Comparison of ENCODE assay signal across 10 cellular contexts in the genomic region with DNA sequence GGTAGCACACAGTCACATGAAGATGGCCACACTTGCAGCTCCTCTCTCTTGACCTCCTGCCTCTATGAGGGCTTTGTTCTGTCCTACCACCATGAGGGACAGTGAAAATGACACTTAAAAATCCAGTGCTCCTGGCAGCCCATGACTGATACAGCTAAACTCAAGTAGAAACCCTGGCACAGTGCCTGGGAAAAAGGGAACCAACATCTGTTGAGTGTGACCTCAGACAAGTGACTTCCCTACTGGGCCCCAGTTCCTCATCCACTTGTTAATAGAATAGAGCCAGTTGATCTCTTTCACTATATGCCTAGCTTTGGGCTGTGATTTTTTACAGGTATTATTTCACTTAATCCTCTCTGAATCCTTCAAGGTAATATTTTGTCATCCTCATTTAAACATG. TPM values are rescaled to one million over a fixed set of nuclear protein-coding genes. Genes with fewer than 3 reads are reported as not detected.
A peak's percentile ranks its signal among the peaks of the same experiment; 100 is the strongest.
DNase-seq lines count a peak whose midpoint lies in the region; ATAC-seq, FAIRE-seq and TF ChIP-seq lines count a peak whose summit lies in the region.
"Had no signal": no experiment of that assay in that cellular context is flagged by ENCODE, and none has a peak within 500 bp of the region (broad histone marks: within the 10 kb centered on the region; RNA-seq: fewer than 3 reads in every experiment).

No MANE protein-coding gene starts in this region.

- H3K36me3 ChIP-seq in esophagus squamous epithelium (no peaks in the 10 kb centered on the region), Caco-2 (ENCODE audit: control insufficient read depth, insufficient read depth, low read length) (no peaks in the 10 kb centered on the region)

- no peaks in the 10 kb centered on the region for H3K36me3 Mint-ChIP-seq in Caco-2 (ENCODE audit: insufficient read depth, unreplicated experiment)

- H3K4me1 ChIP-seq in esophagus squamous epithelium (no peaks in the 10 kb centered on the region), Caco-2 (no peaks in the 10 kb centered on the region)

- no peak for TF ChIP-seq CTCF in esophagus squamous epithelium (IDR thresholded peaks at IDR 0.05)
- no peak for TF ChIP-seq CTCF in Caco-2 (IDR thresholded peaks at IDR 0.05; ENCODE audit: insufficient read depth in 1 of 2, low read depth in 1 of 2, low read length in 1 of 2, severe bottlenecking in 1 of 2, unreplicated experiment in 1 of 2)

- no peaks in the 10 kb centered on the region for H3K27me3 ChIP-seq in esophagus squamous epithelium
- H3K27me3 ChIP-seq in Caco-2 (replicated peaks; ENCODE audit: control insufficient read depth, insufficient read depth, low read length), result no peaks in the 10 kb centered on the region; the same call in 1 of the 2 replicates

- POLR2A ChIA-PET in Caco-2 (lab: Charles Lee), result no interaction called here

- BruUV-seq in Caco-2 (replicated peaks; lab: Mats Ljungman, UMichigan), result no TSS peak

- H3K27me3 Mint-ChIP-seq in Caco-2 (ENCODE audit: insufficient read depth, unreplicated experiment), result no peaks in the 10 kb centered on the region

- no peak for TF ChIP-seq POLR2A in esophagus squamous epithelium (IDR thresholded peaks at IDR 0.05)

- H3K4me3 ChIP-seq in esophagus squamous epithelium, result no peak overlapping the region
- no peak overlapping the region for H3K4me3 ChIP-seq in Caco-2 (ENCODE audit: low read depth, low read length)

- ATAC-seq in sciatic nerve, result peak; percentile 71
- ATAC-seq in GM21360 (IDR thresholded peaks at IDR 0.05; ENCODE audit: unreplicated experiment), result no peak

- H3K9me3 ChIP-seq in esophagus squamous epithelium, result no peaks in the 10 kb centered on the region
- no peaks in the 10 kb centered on the region for H3K9me3 ChIP-seq in Caco-2

- intact Hi-C loops in esophagus squamous epithelium (cut with DNase I), result no loop called here
- intact Hi-C loops in sciatic nerve (cut with DNase I), result no loop called here
- intact Hi-C loops in Caco-2 (cut with micrococcal nuclease; ENCODE audit: unreplicated experiment), result no loop called here

- H3K9me3 Mint-ChIP-seq in Caco-2 (ENCODE audit: unreplicated experiment), result no peaks in the 10 kb centered on the region

- CTCF ChIA-PET in Caco-2 (lab: Charles Lee), result no interaction called here

- DNase-seq in GM18507 (ENCODE audit: extremely low spot score, insufficient read length, low read depth), result no peak
- peak; percentile 14 for DNase-seq in NCI-H2171 treated with DMSO at 0.1 percent for 48 hours (lab: John Stamatoyannopoulos, UW)
- DNase-seq in esophagus squamous epithelium (lab: John Stamatoyannopoulos, UW), result peak; percentile 2
- DNase-seq in sciatic nerve (ENCODE audit: low spot score), result peak; percentile 69
- DNase-seq in HPDE6-E6E7 (ENCODE audit: extremely low spot score), result no peak
- no peak for DNase-seq in Caco-2
- DNase-seq in NCI-H1930 (lab: John Stamatoyannopoulos, UW), result no peak
- DNase-seq: NCI-H2081 treated with DMSO at 0.1 percent for 48 hours had no signal

- H3K27ac Mint-ChIP-seq in Caco-2 (ENCODE audit: unreplicated experiment), result no peak overlapping the region

- no peak overlapping the region for H3K27ac ChIP-seq in esophagus squamous epithelium

- peak; percentile 18 for FAIRE-seq in GM18507 (lab: Jason Lieb, UNC)
- FAIRE-seq: GM19239 had no signal

- no peaks in the 10 kb centered on the region for H3K4me1 Mint-ChIP-seq in Caco-2 (ENCODE audit: low read depth, unreplicated experiment)

- no peak overlapping the region for H3K4me3 Mint-ChIP-seq in Caco-2 (ENCODE audit: unreplicated experiment)

RNA-seq across cellular contexts. Expression of gene GUCY2C, which starts 4.8 kb away (rescaled TPM):
- under 1 TPM in 1 of 4 donors, not detected in 3; 0.19 TPM for total RNA-seq in esophagus squamous epithelium
- not detected for total RNA-seq in sciatic nerve
- total RNA-seq in Caco-2 (2022), result 2.4 and 4.4 TPM in 2 replicates

Comparison
In these comparisons a context has a peak if more than half of its experiments do, and no peak if none do; other contexts are left out.
1. DNase-seq: peak in NCI-H2171 treated with DMSO at 0.1 percent for 48 hours (single experiment), esophagus squamous epithelium (single experiment) and sciatic nerve (single experiment); none in GM18507 (single experiment), HPDE6-E6E7 (single experiment), Caco-2 (0 of 2) and NCI-H1930 (0 of 2).